ENCODE assay signal across 10 cellular contexts in the genomic region with DNA sequence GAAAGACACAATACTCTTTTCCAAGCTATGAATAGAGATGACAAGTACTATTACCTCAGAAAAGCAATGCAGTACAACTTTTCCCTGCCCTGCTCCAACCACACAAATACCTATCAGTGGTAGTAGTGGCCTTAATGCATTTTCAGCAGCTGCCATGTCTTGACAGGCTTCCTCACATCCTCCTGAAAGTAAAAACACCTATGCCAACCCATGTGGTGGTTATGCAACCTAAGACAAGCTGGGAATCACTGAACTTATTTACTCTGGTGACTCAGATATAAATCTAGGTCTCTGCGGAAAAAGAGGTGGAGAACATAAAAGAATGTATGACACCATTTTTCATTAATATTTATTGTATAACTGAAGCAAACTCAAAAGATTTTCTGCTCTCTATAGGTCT. TPM values are rescaled to one million over a fixed set of nuclear protein-coding genes. Genes with fewer than 3 reads are reported as not detected.
DNase-seq lines count a peak whose midpoint lies in the region; ATAC-seq and TF ChIP-seq lines count a peak whose summit lies in the region.
"Had no signal": no experiment of that assay in that cellular context is flagged by ENCODE, and none has a peak within 500 bp of the region (broad histone marks: within the 10 kb centered on the region; RNA-seq: fewer than 3 reads in every experiment).

No MANE protein-coding gene starts in this region.

- TF ChIP-seq EP300 in upper lobe of left lung (IDR thresholded peaks at IDR 0.05) = no peak

- H3K9me3 ChIP-seq in IMR-90 (ENCODE audit: control insufficient read depth, insufficient read depth, low read length) (no peaks in the 10 kb centered on the region), breast epithelium (no peaks in the 10 kb centered on the region), upper lobe of left lung (no peaks in the 10 kb centered on the region)

- H3K14ac ChIP-seq in IMR-90 (replicated peaks; ENCODE audit: low read depth, low read length) = no peak overlapping the region

- in situ Hi-C loops in IMR-90 (cut with MboI; ENCODE audit: low sequenced_read_pairs) = no loop called here

- no peak overlapping the region; the same call in 1 of the 2 replicates for H3K4me2 ChIP-seq in IMR-90 (ENCODE audit: low read depth, low read length)

- H3K56ac ChIP-seq in IMR-90 (ENCODE audit: extremely low read depth, insufficient read depth, low read length) = no peak overlapping the region

- H3K4me1 ChIP-seq in IMR-90 (ENCODE audit: control insufficient read depth, insufficient read depth, low read length) (peaks cover 7% of the 10 kb centered on the region), breast epithelium (peaks cover 0 to 20% of the 10 kb centered on the region in 2 donors), upper lobe of left lung (peaks cover 19 to 46% (median 35%) of the 10 kb centered on the region in 4 donors)

- no peak overlapping the region for H4K5ac ChIP-seq in IMR-90 (ENCODE audit: low read depth, low read length)

- H3K79me1 ChIP-seq in IMR-90 (ENCODE audit: low read depth in 1 of 2, low read length in 2 of 2) = peaks cover 22 to 61% of the 10 kb centered on the region in 2 experiments

- H3K9ac ChIP-seq in IMR-90 (ENCODE audit: low read depth, low read length) = no peak overlapping the region

- no TSS peak for BruUV-seq in IMR-90 (replicated peaks; lab: Mats Ljungman, UMichigan)

- no peaks in the 10 kb centered on the region for H3K36me3 ChIP-seq in IMR-90 (ENCODE audit: control insufficient read depth, insufficient read depth, low read length)
- no peaks in the 10 kb centered on the region for H3K36me3 ChIP-seq in breast epithelium
- H3K36me3 ChIP-seq in upper lobe of left lung = no peaks in the 10 kb centered on the region

- TF ChIP-seq CTCF in IMR-90 (conservative IDR thresholded peaks at IDR 0.05; ENCODE audit: low read depth, low read length) (no peak), breast epithelium (IDR thresholded peaks at IDR 0.05) (no peak), upper lobe of left lung (IDR thresholded peaks at IDR 0.05) (no peak)

- POLR2A ChIA-PET in IMR-90 (lab: Charles Lee; ENCODE audit: unreplicated experiment) = no interaction called here

- dilution Hi-C loops in IMR-90 (cut with HindIII; ENCODE audit: low sequenced_read_pairs, unreplicated experiment) = no loop called here

- H3K27ac ChIP-seq in IMR-90 (ENCODE audit: insufficient read depth, low read length) (no peak overlapping the region), breast epithelium (peak overlapping the region; percentile 48 to 64), upper lobe of left lung (no peak overlapping the region)

- CTCF ChIA-PET in IMR-90 (lab: Yijun Ruan, JAX) = no interaction called here

- no peak overlapping the region for H2AK9ac ChIP-seq in IMR-90 (replicated peaks; ENCODE audit: low read depth, low read length, poor library complexity)

- H2BK20ac ChIP-seq in IMR-90 (ENCODE audit: low read depth, low read length) = no peak overlapping the region

- no peak overlapping the region for H3K23ac ChIP-seq in IMR-90 (ENCODE audit: low read depth, low read length)

- intact Hi-C loops in IMR-90 (cut with micrococcal nuclease) = no loop called here
- intact Hi-C loops in breast epithelium (cut with DNase I; ENCODE audit: low total_unique reads) = no loop called here
- intact Hi-C loops in left colon (cut with DNase I, micrococcal nuclease) = no loop called here

- H2BK15ac ChIP-seq in IMR-90 (ENCODE audit: low read depth, low read length) = no peak overlapping the region

- H4K8ac ChIP-seq in IMR-90 (ENCODE audit: low read depth in 2 of 2, low read length in 2 of 2) = no peak overlapping the region

- H2AK5ac ChIP-seq in IMR-90 (ENCODE audit: low read depth, low read length) = no peak overlapping the region

- no peak overlapping the region for H2BK120ac ChIP-seq in IMR-90 (ENCODE audit: low read depth, low read length)

- TF ChIP-seq POLR2A in IMR-90 (IDR thresholded peaks at IDR 0.05; ENCODE audit: low read depth, low read length) (no peak), breast epithelium (IDR thresholded peaks at IDR 0.05) (no peak), upper lobe of left lung (IDR thresholded peaks at IDR 0.05) (no peak)

- H4K91ac ChIP-seq in IMR-90 (ENCODE audit: insufficient read depth, low read depth, low read length) = no peak overlapping the region

- no peak overlapping the region for H2AFZ ChIP-seq in IMR-90 (replicated peaks; ENCODE audit: low read length, poor library complexity)

- H3K18ac ChIP-seq in IMR-90 (ENCODE audit: low read depth, low read length) = no peak overlapping the region

- H3K9me1 ChIP-seq in IMR-90 (ENCODE audit: insufficient read depth, low read length) = peaks cover 6% of the 10 kb centered on the region

- no CpG with 5 or more reads among the region's 1 CpG for WGBS in IMR-90 (ENCODE audit: extremely low coverage in 2 of 2, insufficient read length in 1 of 2), 2 experiments
- WGBS in upper lobe of left lung, 2 donors = 0 to 29% methylated on average over 1 of the region's 1 CpG

- peaks cover 59% of the 10 kb centered on the region for H4K20me1 ChIP-seq in IMR-90 (ENCODE audit: insufficient read depth, low read length)

- no peak for TF ChIP-seq RAD21 in IMR-90 (IDR thresholded peaks at IDR 0.05; ENCODE audit: low read length)

- H2BK5ac ChIP-seq in IMR-90 (ENCODE audit: low read depth, low read length, poor library complexity, severe bottlenecking) = no peak overlapping the region

- ATAC-seq in IMR-90 (ENCODE audit: low read depth) (peak; percentile 48), left colon (peak; percentile 22), upper lobe of left lung (ENCODE audit: low FRiP score in 2 of 2) (peak; percentile 40 to 53), GM18873 (IDR thresholded peaks at IDR 0.05; ENCODE audit: low FRiP score, unreplicated experiment) (no peak), GM21447 (IDR thresholded peaks at IDR 0.05; ENCODE audit: unreplicated experiment) (no peak)
- no peak for ATAC-seq in stimulated activated naive CD8-positive, alpha-beta T cell treated with anti-CD3 and anti-CD28 coated beads, Interleukin-15, Interleukin-2, amounts not matched to agents 100 U/mL and 50 U/mL, for 24 hours

- H3K27me3 ChIP-seq in IMR-90 (ENCODE audit: control insufficient read depth, insufficient read depth, low read length) (no peaks in the 10 kb centered on the region), breast epithelium (no peaks in the 10 kb centered on the region), upper lobe of left lung (no peaks in the 10 kb centered on the region)

- peak; percentile 78 for DNase-seq in IMR-90
- no peak for DNase-seq in breast epithelium (ENCODE audit: low spot score in 2 of 2)
- no peak for DNase-seq in left colon
- DNase-seq in upper lobe of left lung = peak in 1 of 2 donors; percentile 35
- no peak for DNase-seq in stimulated activated naive CD4-positive, alpha-beta T cell treated with Interleukin-2 at 50 U/mL for 16 hours (lab: John Stamatoyannopoulos, UW)
- DNase-seq in stimulated activated naive CD8-positive, alpha-beta T cell treated with anti-CD3 and anti-CD28 coated beads, Interleukin-15, Interleukin-2, amounts not matched to agents 100 U/mL and 50 U/mL, for 24 hours = no peak
- DNase-seq: DMS79 treated with DMSO at 0.1 percent for 48 hours, hippocampal formation had no signal

- H3K4ac ChIP-seq in IMR-90 (ENCODE audit: low read depth, low read length) = no peak overlapping the region

- H3K4me3 ChIP-seq in IMR-90 (ENCODE audit: insufficient read depth, low read depth, low read length) (no peak overlapping the region), breast epithelium (no peak overlapping the region), upper lobe of left lung (no peak overlapping the region)

TF ChIP-seq in IMR-90, 13 proteins besides CTCF, POLR2A, EP300 and RAD21:
- TF ChIP-seq SMC3 (IDR thresholded peaks at IDR 0.05; ENCODE audit: low read depth, low read length) (no peak), MAFK (IDR thresholded peaks at IDR 0.05; ENCODE audit: low read depth, low read length) (no peak), CEBPB (IDR thresholded peaks at IDR 0.05; ENCODE audit: low read depth, low read length) (peak; percentile 86)

RNA-seq across cellular contexts. Expression of gene WDFY3, which starts 14.5 kb away (rescaled TPM):
- total RNA-seq in IMR-90 (2012; rRNA removed) = 58.1 and 59.7 TPM in 2 replicates
- 11.5 and 12.5 TPM in 2 replicates for polyA plus RNA-seq in IMR-90 (2012; rRNA removed)
- polyA plus RNA-seq in IMR-90 (2012; cell fraction: cytosol; rRNA removed) = 6.8 and 9.3 TPM in 2 replicates
- polyA plus RNA-seq in IMR-90 (2012; cell fraction: nucleus; rRNA removed; ENCODE audit: low replicate concordance) = 18.3 and 31.6 TPM in 2 replicates
- total RNA-seq in breast epithelium = 100 to 1,000 TPM; 119 to 156 (median 125) TPM
- total RNA-seq in left colon = 10 to 100 TPM; 51.8 to 52.1 TPM
- total RNA-seq in upper lobe of left lung = 100 to 1,000 TPM in 3 of 6 donors, 10 to 100 TPM in 3; 52.0 to 159 (median 103) TPM

Comparison
In these comparisons a context has a peak if more than half of its experiments do, and no peak if none do; other contexts are left out.
1. ATAC-seq: peak in IMR-90 (single experiment), left colon (single experiment) and upper lobe of left lung (2 of 2); none in GM18873 (single experiment), GM21447 (single experiment) and stimulated activated naive CD8-positive, alpha-beta T cell treated with anti-CD3 and anti-CD28 coated beads, Interleukin-15, Interleukin-2, amounts not matched to agents 100 U/mL and 50 U/mL, for 24 hours (single experiment).
2. H3K27ac ChIP-seq: peak in breast epithelium (2 of 2); none in IMR-90 (single experiment) and upper lobe of left lung (0 of 4).